ENCODE assay signal across 10 cellular contexts in genomic region chr7:130350945-130351663, GRCh38. TPM values are rescaled to one million over a fixed set of nuclear protein-coding genes. Genes with fewer than 3 reads are reported as not detected.
DNase-seq lines count a peak whose midpoint lies in the region; ATAC-seq and TF ChIP-seq lines count a peak whose summit lies in the region.
"Had no signal": no experiment of that assay in that cellular context is flagged by ENCODE, and none has a peak within 500 bp of the region (broad histone marks: within the 10 kb centered on the region; RNA-seq: fewer than 3 reads in every experiment).

No MANE protein-coding gene starts in this region.

- H3K4me3 ChIP-seq in OCI-LY1 (ENCODE audit: low read depth, low read length, poor library complexity, severe bottlenecking) (peak overlapping the region; percentile 2), fibroblast of villous mesenchyme (ENCODE audit: low read depth, low read length) (no peak overlapping the region), sigmoid colon (no peak overlapping the region)
- H3K4me3 ChIP-seq: pancreas had no signal

- H3K9ac ChIP-seq in OCI-LY1 (ENCODE audit: low read length) = peak overlapping the region; percentile 38; the same call in 1 of the 2 replicates

- WGBS in sigmoid colon, 2 donors = 60 to 62% methylated on average over 17 of the region's 17 CpGs

- no peaks in the 10 kb centered on the region for H3K9me2 ChIP-seq in OCI-LY1 (ENCODE audit: low read depth, low read length)

- peaks cover 51% of the 10 kb centered on the region for H3K4me1 ChIP-seq in OCI-LY1 (ENCODE audit: insufficient read depth, low read length, severe bottlenecking)
- H3K4me1 ChIP-seq in sigmoid colon = peaks cover 0 to 15% (median 7%) of the 10 kb centered on the region in 4 donors

- TF ChIP-seq CTCF in OCI-LY1 (IDR thresholded peaks at IDR 0.05; ENCODE audit: low read length) (no peak), fibroblast of villous mesenchyme (IDR thresholded peaks at IDR 0.05; ENCODE audit: insufficient read depth, low read depth, low read length) (no peak), sigmoid colon (IDR thresholded peaks at IDR 0.05) (no peak)

- H3K27me3 ChIP-seq in OCI-LY1 (ENCODE audit: insufficient read depth, low read length) (no peaks in the 10 kb centered on the region), sigmoid colon (no peaks in the 10 kb centered on the region)
- H3K27me3 ChIP-seq: pancreas had no signal

- no peaks in the 10 kb centered on the region for H3K36me3 Mint-ChIP-seq in stimulated activated naive B cell treated with anti-CD40 and anti-IgM and Interleukin-4, amounts not matched to agents 10 μg/mL and 1 μg/mL and 100 μg/mL, for 72 hours

- TF ChIP-seq EP300 in sigmoid colon (IDR thresholded peaks at IDR 0.05) = no peak

- H3K27ac ChIP-seq in OCI-LY1 (ENCODE audit: low read depth, low read length, poor library complexity, severe bottlenecking) (peak overlapping the region; percentile 57), sigmoid colon (peak overlapping the region; percentile 21 to 64 (median 40))
- H3K27ac ChIP-seq: pancreas had no signal

- no peaks in the 10 kb centered on the region for H4K20me1 ChIP-seq in OCI-LY1 (ENCODE audit: insufficient read depth, low read length)

- peaks cover 23 to 25% of the 10 kb centered on the region in 2 donors for H3K27me3 Mint-ChIP-seq in stimulated activated naive B cell treated with anti-CD40 and anti-IgM and Interleukin-4, amounts not matched to agents 10 μg/mL and 1 μg/mL and 100 μg/mL, for 72 hours

- peak overlapping the region; percentile 42 for H3K4me2 ChIP-seq in OCI-LY1 (ENCODE audit: low read length)

- H3K9me3 ChIP-seq in OCI-LY1 (ENCODE audit: low read length) (no peaks in the 10 kb centered on the region), sigmoid colon (no peaks in the 10 kb centered on the region)
- H3K9me3 ChIP-seq: pancreas had no signal

- H3K9me3 Mint-ChIP-seq in stimulated activated naive B cell treated with anti-CD40 and anti-IgM and Interleukin-4, amounts not matched to agents 10 μg/mL and 1 μg/mL and 100 μg/mL, for 72 hours = no peaks in the 10 kb centered on the region

- DNase-seq in fibroblast of villous mesenchyme (ENCODE audit: low read depth) = peak; percentile 71
- no peak for DNase-seq in sigmoid colon
- DNase-seq in stimulated activated naive B cell treated with anti-CD40 and anti-IgM and Interleukin-4, amounts not matched to agents 10 μg/mL and 1 μg/mL and 100 μg/mL, for 72 hours = no peak
- DNase-seq in putamen (ENCODE audit: low spot score) = no peak
- DNase-seq in NCI-H446 treated with DMSO at 0.1 percent for 48 hours (lab: John Stamatoyannopoulos, UW) = no peak
- DNase-seq in NCI-H2196 (lab: John Stamatoyannopoulos, UW; ENCODE audit: unreplicated experiment) = no peak
- DNase-seq: H7, pancreas had no signal

- peak; percentile 63 for ATAC-seq in GM21786 (IDR thresholded peaks at IDR 0.05; ENCODE audit: unreplicated experiment)
- no peak for ATAC-seq in stimulated activated naive B cell treated with anti-CD40 and anti-IgM and Interleukin-4, amounts not matched to agents 10 μg/mL and 1 μg/mL and 100 μg/mL, for 72 hours (replicated peaks)

- H3K4me1 Mint-ChIP-seq in stimulated activated naive B cell treated with anti-CD40 and anti-IgM and Interleukin-4, amounts not matched to agents 10 μg/mL and 1 μg/mL and 100 μg/mL, for 72 hours = no peaks in the 10 kb centered on the region

- H3K4me3 Mint-ChIP-seq in stimulated activated naive B cell treated with anti-CD40 and anti-IgM and Interleukin-4, amounts not matched to agents 10 μg/mL and 1 μg/mL and 100 μg/mL, for 72 hours = no peak overlapping the region

- intact Hi-C loops in sigmoid colon (cut with DNase I) = no loop called here

- no peaks in the 10 kb centered on the region for H3K79me2 ChIP-seq in OCI-LY1 (ENCODE audit: insufficient read depth, low read length)

- H3F3A ChIP-seq in OCI-LY1 (ENCODE audit: insufficient read depth, low read length) = no peaks in the 10 kb centered on the region

- no peak for TF ChIP-seq POLR2A in sigmoid colon (IDR thresholded peaks at IDR 0.05)

- H3K27ac Mint-ChIP-seq in stimulated activated naive B cell treated with anti-CD40 and anti-IgM and Interleukin-4, amounts not matched to agents 10 μg/mL and 1 μg/mL and 100 μg/mL, for 72 hours = no peak overlapping the region

- H2AFZ ChIP-seq in OCI-LY1 (ENCODE audit: low read length) = no peak overlapping the region

- H3K36me3 ChIP-seq in OCI-LY1 (ENCODE audit: insufficient read depth, low read length) (no peaks in the 10 kb centered on the region), sigmoid colon (no peaks in the 10 kb centered on the region)
- H3K36me3 ChIP-seq: pancreas had no signal

RNA-seq across cellular contexts. Expression of gene CPA5, which starts 6.5 kb away (rescaled TPM):
- total RNA-seq in fibroblast of villous mesenchyme (not detected in 2 replicates), sigmoid colon (not detected)
- polyA plus RNA-seq in sigmoid colon = 1 to 10 TPM in 1 of 3 donors, not detected in 2; 1.1 TPM

RNA-seq across cellular contexts. Expression of gene CPA1, which starts 29.2 kb away (rescaled TPM):
- 0.32 and 0.86 TPM in 2 replicates for total RNA-seq in fibroblast of villous mesenchyme
- 1 to 10 TPM in 1 of 4 donors, not detected in 3; 2.2 TPM for total RNA-seq in sigmoid colon
- polyA plus RNA-seq in sigmoid colon = 1 to 10 TPM in 2 of 3 donors, under 1 TPM in 1; 0.34 to 7.8 (median 1.2) TPM

RNA-seq across cellular contexts. Expression of gene CPA4, which starts 58.1 kb away (rescaled TPM):
- total RNA-seq in fibroblast of villous mesenchyme = 22.5 and 90.2 TPM in 2 replicates
- not detected for total RNA-seq in sigmoid colon
- under 1 TPM in 1 of 3 donors, not detected in 2; 0.06 TPM for polyA plus RNA-seq in sigmoid colon
- total RNA-seq: H7 had no signal

Comparison
In these comparisons a context has a peak if more than half of its experiments do, and no peak if none do; other contexts are left out.
1. RNA of gene CPA4, which starts 58.1 kb away (total RNA-seq): 22.5 to 90.2 TPM in fibroblast of villous mesenchyme; not detected in sigmoid colon; every median in the first group is over 10 times any median in the second.